In genomic region chr10:47152861-47153349, GRCh38 we compare ENCODE assay signal across 10 cellular contexts.
DNase-seq lines count a peak whose midpoint lies in the region; ATAC-seq, FAIRE-seq and TF ChIP-seq lines count a peak whose summit lies in the region.
"Had no signal": no experiment of that assay in that cellular context is flagged by ENCODE, and none has a peak within 500 bp of the region (broad histone marks: within the 10 kb centered on the region; RNA-seq: fewer than 3 reads in every experiment).

No MANE protein-coding gene starts in this region.

- intact Hi-C loops in IMR-90 (cut with micrococcal nuclease) (no loop called here), lower lobe of right lung (cut with DNase I) (no loop called here)

- dilution Hi-C loops in IMR-90 (cut with HindIII; ENCODE audit: low sequenced_read_pairs, unreplicated experiment): no loop called here

- no peak overlapping the region for H4K5ac ChIP-seq in IMR-90 (ENCODE audit: low read depth, low read length)

- TF ChIP-seq POLR2A in IMR-90 (IDR thresholded peaks at IDR 0.05; ENCODE audit: low read depth, low read length): no peak

- no peak overlapping the region for H3K4ac ChIP-seq in IMR-90 (ENCODE audit: low read depth, low read length)

- CTCF ChIA-PET in IMR-90 (lab: Yijun Ruan, JAX): interaction anchor here (1.0 kb wide), 1 partner anchor 14 kb away, joined by 3 read pairs; no protein-coding TSS in a partner anchor

- H3K23ac ChIP-seq in IMR-90 (ENCODE audit: low read depth, low read length): no peak overlapping the region

- no peak overlapping the region for H3K4me3 Mint-ChIP-seq in astrocyte (ENCODE audit: unreplicated experiment)
- H3K4me3 Mint-ChIP-seq: T-helper 1 cell treated with Interleukin-12 subunit alpha and Interleukin-12 subunit beta and Interleukin-4 antibody, amounts not matched to agents 30 μg/mL and 1 μg/mL, for 36 hours had no signal

- H3K9me3 Mint-ChIP-seq in astrocyte (ENCODE audit: unreplicated experiment): peaks cover 29% of the 10 kb centered on the region

- H3K27me3 ChIP-seq in IMR-90 (ENCODE audit: control insufficient read depth, insufficient read depth, low read length) (no peaks in the 10 kb centered on the region), astrocyte (ENCODE audit: insufficient read depth, low read length) (no peaks in the 10 kb centered on the region), lower lobe of right lung (ENCODE audit: low read depth) (no peaks in the 10 kb centered on the region)

- H2BK20ac ChIP-seq in IMR-90 (ENCODE audit: low read depth, low read length): no peak overlapping the region

- H2AK9ac ChIP-seq in IMR-90 (replicated peaks; ENCODE audit: low read depth, low read length, poor library complexity): no peak overlapping the region

- H4K8ac ChIP-seq in IMR-90 (ENCODE audit: low read depth in 2 of 2, low read length in 2 of 2): no peak overlapping the region

- H3K9ac ChIP-seq in IMR-90 (ENCODE audit: low read depth, low read length) (no peak overlapping the region), astrocyte (ENCODE audit: low read length) (no peak overlapping the region)

- H3K79me1 ChIP-seq in IMR-90 (ENCODE audit: low read depth in 1 of 2, low read length in 2 of 2): peaks cover 0 to 9% of the 10 kb centered on the region in 2 experiments; a peak in 1 of 4 replicates

- no peaks in the 10 kb centered on the region for H3K4me1 ChIP-seq in IMR-90 (ENCODE audit: control insufficient read depth, insufficient read depth, low read length)
- H3K4me1 ChIP-seq in astrocyte (ENCODE audit: insufficient read depth, low read length): no peaks in the 10 kb centered on the region
- no peaks in the 10 kb centered on the region for H3K4me1 ChIP-seq in lower lobe of right lung

- in situ Hi-C loops in Caki2 (cut with HindIII; ENCODE audit: low pct_unique_long_range_greater_than_20kb, low sequenced_read_pairs): no loop called here
- in situ Hi-C loops in IMR-90 (cut with MboI; ENCODE audit: low sequenced_read_pairs): no loop called here

- no peak overlapping the region for H4K91ac ChIP-seq in IMR-90 (ENCODE audit: insufficient read depth, low read depth, low read length)

- H2AFZ ChIP-seq in IMR-90 (replicated peaks; ENCODE audit: low read length, poor library complexity) (no peak overlapping the region), astrocyte (ENCODE audit: low read depth, low read length) (no peak overlapping the region)

- no peaks in the 10 kb centered on the region for H3K9me1 ChIP-seq in IMR-90 (ENCODE audit: insufficient read depth, low read length)

- DNase-seq in Caki2 (ENCODE audit: low read depth) (peak; percentile 58), IMR-90 (no peak), astrocyte (ENCODE audit: low read depth) (no peak), lower lobe of right lung (no peak), NCI-H524 treated with DMSO at 0.1 percent for 48 hours (lab: John Stamatoyannopoulos, UW) (no peak)
- no peak for DNase-seq in activated effector memory CD4-positive, alpha-beta T cell treated with Interleukin-2 at 50 U/mL for 16 hours

- no peak for FAIRE-seq in astrocyte (lab: Jason Lieb, UNC)
- FAIRE-seq: colon had no signal

- no peak overlapping the region for H3K27ac Mint-ChIP-seq in astrocyte (ENCODE audit: unreplicated experiment)
- H3K27ac Mint-ChIP-seq: T-helper 1 cell treated with Interleukin-12 subunit alpha and Interleukin-12 subunit beta and Interleukin-4 antibody, amounts not matched to agents 30 μg/mL and 1 μg/mL, for 36 hours had no signal

- no peak overlapping the region for H2BK120ac ChIP-seq in IMR-90 (ENCODE audit: low read depth, low read length)

- H3K4me3 ChIP-seq in IMR-90 (ENCODE audit: insufficient read depth, low read depth, low read length): no peak overlapping the region
- H3K4me3 ChIP-seq in astrocyte (ENCODE audit: insufficient read depth, low read depth, low read length): no peak overlapping the region
- no peak overlapping the region for H3K4me3 ChIP-seq in lower lobe of right lung

- BruUV-seq in IMR-90 (replicated peaks; lab: Mats Ljungman, UMichigan): no TSS peak

- no peak overlapping the region for H2AK5ac ChIP-seq in IMR-90 (ENCODE audit: low read depth, low read length)

- H3K9me3 ChIP-seq in IMR-90 (ENCODE audit: control insufficient read depth, insufficient read depth, low read length) (peaks cover 9% of the 10 kb centered on the region), astrocyte (ENCODE audit: insufficient read depth, low read depth, low read length) (peaks cover 3% of the 10 kb centered on the region), lower lobe of right lung (peaks cover 7% of the 10 kb centered on the region)

- 100% methylated on average over 2 of the region's 3 CpGs; no CpG with 5 or more reads in 1 of the 2 experiments for WGBS in IMR-90 (ENCODE audit: extremely low coverage in 2 of 2, insufficient read length in 1 of 2), 2 experiments

- POLR2A ChIA-PET in IMR-90 (lab: Charles Lee; ENCODE audit: unreplicated experiment): no interaction called here

- H3K36me3 ChIP-seq in IMR-90 (ENCODE audit: control insufficient read depth, insufficient read depth, low read length) (peaks cover 14% of the 10 kb centered on the region), astrocyte (ENCODE audit: insufficient read depth, low read length) (peaks cover 8% of the 10 kb centered on the region), lower lobe of right lung (no peaks in the 10 kb centered on the region)

- H2BK15ac ChIP-seq in IMR-90 (ENCODE audit: low read depth, low read length): no peak overlapping the region

- no peak for ATAC-seq in IMR-90 (ENCODE audit: low read depth)
- ATAC-seq in lower lobe of right lung: no peak
- no peak for ATAC-seq in HG02870 (IDR thresholded peaks at IDR 0.05; ENCODE audit: unreplicated experiment)
- no peak for ATAC-seq in HG02973 (IDR thresholded peaks at IDR 0.05; ENCODE audit: unreplicated experiment)

- TF ChIP-seq CTCF in IMR-90 (conservative IDR thresholded peaks at IDR 0.05; ENCODE audit: low read depth, low read length): peak; percentile 31; the same call in 1 of the 2 replicates
- TF ChIP-seq CTCF in astrocyte (IDR thresholded peaks at IDR 0.05; ENCODE audit: insufficient read depth, low read depth, low read length): peak; percentile 40
- TF ChIP-seq CTCF in lower lobe of right lung (IDR thresholded peaks at IDR 0.05): peak; percentile 33

- H3K4me2 ChIP-seq in IMR-90 (ENCODE audit: low read depth, low read length) (no peak overlapping the region), astrocyte (ENCODE audit: low read length) (no peak overlapping the region)

- H4K20me1 ChIP-seq in IMR-90 (ENCODE audit: insufficient read depth, low read length) (no peaks in the 10 kb centered on the region), astrocyte (ENCODE audit: insufficient read depth, low read length) (no peaks in the 10 kb centered on the region)

- no peak overlapping the region for H3K27ac ChIP-seq in IMR-90 (ENCODE audit: insufficient read depth, low read length)
- no peak overlapping the region for H3K27ac ChIP-seq in astrocyte (ENCODE audit: low read depth, low read length)
- H3K27ac ChIP-seq in lower lobe of right lung: no peak overlapping the region

- no peaks in the 10 kb centered on the region for H3K4me1 Mint-ChIP-seq in astrocyte (ENCODE audit: low read depth, unreplicated experiment)

- no peak for TF ChIP-seq RAD21 in IMR-90 (IDR thresholded peaks at IDR 0.05; ENCODE audit: low read length)

- peaks cover 25% of the 10 kb centered on the region for H3K36me3 Mint-ChIP-seq in astrocyte (ENCODE audit: low read depth, unreplicated experiment)

- H3K14ac ChIP-seq in IMR-90 (replicated peaks; ENCODE audit: low read depth, low read length): no peak overlapping the region

- no peak overlapping the region for H2BK5ac ChIP-seq in IMR-90 (ENCODE audit: low read depth, low read length, poor library complexity, severe bottlenecking)

- H3K56ac ChIP-seq in IMR-90 (ENCODE audit: extremely low read depth, insufficient read depth, low read length): no peak overlapping the region

- H3K27me3 Mint-ChIP-seq in astrocyte (ENCODE audit: low read depth, unreplicated experiment): peaks cover 2% of the 10 kb centered on the region

- H3K18ac ChIP-seq in IMR-90 (ENCODE audit: low read depth, low read length): no peak overlapping the region

- H3K79me2 ChIP-seq in astrocyte (ENCODE audit: insufficient read depth, low read length): no peaks in the 10 kb centered on the region

TF ChIP-seq in IMR-90, 13 proteins besides CTCF, POLR2A, EP300 and RAD21:
- TF ChIP-seq CEBPB (IDR thresholded peaks at IDR 0.05; ENCODE audit: low read depth, low read length): peak; percentile 58; the same call in 1 of the 2 replicates
- no peak for TF ChIP-seq CHD1 (IDR thresholded peaks at IDR 0.05; ENCODE audit: low read depth, low read length)
